In genomic region chr3:11820540-11821041, GRCh38 we compare ENCODE assay signal across 8 cellular contexts. TPM values are rescaled to one million over a fixed set of nuclear protein-coding genes. Genes with fewer than 3 reads are reported as not detected.
DNase-seq lines count a peak whose midpoint lies in the region; ATAC-seq lines count a peak whose summit lies in the region.

No MANE protein-coding gene starts in this region.

- DNase-seq in activated CD4-positive, alpha-beta T cell treated with anti-CD3 and anti-CD28 coated beads, Interleukin-2, amount 10 ng/mL, durations not matched to agents 24 days and 14 days: peak; percentile 64
- no peak for DNase-seq in activated CD4-positive, alpha-beta T cell treated with anti-CD3 and anti-CD28 coated beads for 4 hours
- DNase-seq in activated CD8-positive, alpha-beta T cell treated with anti-CD3 and anti-CD28 coated beads, Interleukin-2, amount 10 ng/mL, durations not matched to agents 7 days and 5 days: peak; percentile 28
- peak; percentile 18 to 34 for DNase-seq in stimulated activated CD8-positive, alpha-beta memory T cell treated with anti-CD3 and anti-CD28 coated beads, Interleukin-15, amount 100 ng/mL, for 48 hours (ENCODE audit: low read depth in 2 of 2)
- DNase-seq in NOMO-1 (lab: John Stamatoyannopoulos, UW; ENCODE audit: unreplicated experiment in 2 of 2) (no peak), NCI-H1436 treated with DMSO at 0.1 percent for 48 hours (lab: John Stamatoyannopoulos, UW) (no peak), GM19240 (ENCODE audit: insufficient read length, low spot score) (no peak)

- POLR2A ChIA-PET in activated CD8-positive, alpha-beta T cell treated with anti-CD3 and anti-CD28 coated beads, Interleukin-2, amount 10 ng/mL, durations not matched to agents 7 days and 5 days (lab: Charles Lee): no interaction called here

- H3K27ac Mint-ChIP-seq in activated CD4-positive, alpha-beta T cell treated with anti-CD3 and anti-CD28 coated beads, Interleukin-2, amount 10 ng/mL, durations not matched to agents 24 days and 14 days: peak overlapping the region; percentile 15
- peak overlapping the region; percentile 1 for H3K27ac Mint-ChIP-seq in activated CD8-positive, alpha-beta T cell treated with anti-CD3 and anti-CD28 coated beads, Interleukin-2, amount 10 ng/mL, durations not matched to agents 7 days and 5 days

- no peaks in the 10 kb centered on the region for H3K27me3 Mint-ChIP-seq in activated CD4-positive, alpha-beta T cell treated with anti-CD3 and anti-CD28 coated beads, Interleukin-2, amount 10 ng/mL, durations not matched to agents 24 days and 14 days
- no peaks in the 10 kb centered on the region for H3K27me3 Mint-ChIP-seq in activated CD8-positive, alpha-beta T cell treated with anti-CD3 and anti-CD28 coated beads, Interleukin-2, amount 10 ng/mL, durations not matched to agents 7 days and 5 days (ENCODE audit: low read depth)

- peak overlapping the region; percentile 31 for H3K4me3 Mint-ChIP-seq in activated CD4-positive, alpha-beta T cell treated with anti-CD3 and anti-CD28 coated beads, Interleukin-2, amount 10 ng/mL, durations not matched to agents 24 days and 14 days
- no peak overlapping the region for H3K4me3 Mint-ChIP-seq in activated CD8-positive, alpha-beta T cell treated with anti-CD3 and anti-CD28 coated beads, Interleukin-2, amount 10 ng/mL, durations not matched to agents 7 days and 5 days

- H3K9me3 Mint-ChIP-seq in activated CD4-positive, alpha-beta T cell treated with anti-CD3 and anti-CD28 coated beads, Interleukin-2, amount 10 ng/mL, durations not matched to agents 24 days and 14 days: no peaks in the 10 kb centered on the region
- H3K9me3 Mint-ChIP-seq in activated CD8-positive, alpha-beta T cell treated with anti-CD3 and anti-CD28 coated beads, Interleukin-2, amount 10 ng/mL, durations not matched to agents 7 days and 5 days (ENCODE audit: insufficient read depth): no peaks in the 10 kb centered on the region

- H3K36me3 Mint-ChIP-seq in activated CD4-positive, alpha-beta T cell treated with anti-CD3 and anti-CD28 coated beads, Interleukin-2, amount 10 ng/mL, durations not matched to agents 24 days and 14 days (ENCODE audit: low read depth): peaks cover 49% of the 10 kb centered on the region
- H3K36me3 Mint-ChIP-seq in activated CD8-positive, alpha-beta T cell treated with anti-CD3 and anti-CD28 coated beads, Interleukin-2, amount 10 ng/mL, durations not matched to agents 7 days and 5 days (ENCODE audit: low read depth): peaks cover 31% of the 10 kb centered on the region

- H3K4me1 Mint-ChIP-seq in activated CD4-positive, alpha-beta T cell treated with anti-CD3 and anti-CD28 coated beads, Interleukin-2, amount 10 ng/mL, durations not matched to agents 24 days and 14 days: peaks cover 10% of the 10 kb centered on the region
- peaks cover 7% of the 10 kb centered on the region for H3K4me1 Mint-ChIP-seq in activated CD8-positive, alpha-beta T cell treated with anti-CD3 and anti-CD28 coated beads, Interleukin-2, amount 10 ng/mL, durations not matched to agents 7 days and 5 days (ENCODE audit: low read depth)

- intact Hi-C loops in activated CD4-positive, alpha-beta T cell treated with anti-CD3 and anti-CD28 coated beads, Interleukin-2, amount 10 ng/mL, durations not matched to agents 24 days and 14 days (cut with micrococcal nuclease): loop anchor here (2.0 kb wide), 1 partner anchor 26 kb away; the partner anchor contains the start of gene TAMM41

- ATAC-seq in HG02623 (IDR thresholded peaks at IDR 0.05; ENCODE audit: unreplicated experiment): peak; percentile 67
- peak; percentile 51 for ATAC-seq in activated CD8-positive, alpha-beta T cell treated with anti-CD3 and anti-CD28 coated beads, Interleukin-2, amount 10 ng/mL, durations not matched to agents 7 days and 5 days

- CTCF ChIA-PET in activated CD8-positive, alpha-beta T cell treated with anti-CD3 and anti-CD28 coated beads, Interleukin-2, amount 10 ng/mL, durations not matched to agents 7 days and 5 days (lab: Charles Lee): interaction anchor here (1.1 kb wide), 1 partner anchor 15 kb away, joined by 4 read pairs; no protein-coding TSS in a partner anchor

RNA-seq across cellular contexts. Expression of gene TAMM41, which starts 26.1 kb away (rescaled TPM):
- total RNA-seq in activated CD4-positive, alpha-beta T cell treated with anti-CD3 and anti-CD28 coated beads, Interleukin-2, amount 10 ng/mL, durations not matched to agents 24 days and 14 days: 34.2 and 35.6 TPM in 2 replicates
- 10 to 100 TPM; 21.2 to 23.3 TPM for total RNA-seq in activated CD8-positive, alpha-beta T cell treated with anti-CD3 and anti-CD28 coated beads, Interleukin-2, amount 10 ng/mL, durations not matched to agents 7 days and 5 days

Comparison
In these comparisons a context has a peak if more than half of its experiments do, and no peak if none do; other contexts are left out.
1. DNase-seq: peak in activated CD4-positive, alpha-beta T cell treated with anti-CD3 and anti-CD28 coated beads, Interleukin-2, amount 10 ng/mL, durations not matched to agents 24 days and 14 days (single experiment), activated CD8-positive, alpha-beta T cell treated with anti-CD3 and anti-CD28 coated beads, Interleukin-2, amount 10 ng/mL, durations not matched to agents 7 days and 5 days (single experiment) and stimulated activated CD8-positive, alpha-beta memory T cell treated with anti-CD3 and anti-CD28 coated beads, Interleukin-15, amount 100 ng/mL, for 48 hours (2 of 2); none in activated CD4-positive, alpha-beta T cell treated with anti-CD3 and anti-CD28 coated beads for 4 hours (0 of 2), NOMO-1 (0 of 2), NCI-H1436 treated with DMSO at 0.1 percent for 48 hours (single experiment) and GM19240 (single experiment).